In genomic region chr6:70103798-70104197, GRCh38 we compare ENCODE assay signal across 1 cellular context.
TF ChIP-seq lines count a peak whose summit lies in the region.

No MANE protein-coding gene starts in this region.

TF ChIP-seq in IMR-90, 13 proteins besides CTCF, POLR2A, EP300 and RAD21 (continued from another document):
- TF ChIP-seq, protein P1, sequence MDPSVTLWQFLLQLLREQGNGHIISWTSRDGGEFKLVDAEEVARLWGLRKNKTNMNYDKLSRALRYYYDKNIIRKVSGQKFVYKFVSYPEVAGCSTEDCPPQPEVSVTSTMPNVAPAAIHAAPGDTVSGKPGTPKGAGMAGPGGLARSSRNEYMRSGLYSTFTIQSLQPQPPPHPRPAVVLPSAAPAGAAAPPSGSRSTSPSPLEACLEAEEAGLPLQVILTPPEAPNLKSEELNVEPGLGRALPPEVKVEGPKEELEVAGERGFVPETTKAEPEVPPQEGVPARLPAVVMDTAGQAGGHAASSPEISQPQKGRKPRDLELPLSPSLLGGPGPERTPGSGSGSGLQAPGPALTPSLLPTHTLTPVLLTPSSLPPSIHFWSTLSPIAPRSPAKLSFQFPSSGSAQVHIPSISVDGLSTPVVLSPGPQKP (IDR thresholded peaks at IDR 0.05; ENCODE audit: borderline replicate concordance, low read depth, low read length), result no peak
- TF ChIP-seq USF2 (IDR thresholded peaks at IDR 0.05; ENCODE audit: low read depth, low read length) (no peak), MAZ (IDR thresholded peaks at IDR 0.05; ENCODE audit: borderline replicate concordance, low read depth, low read length) (no peak), BHLHE40 (IDR thresholded peaks at IDR 0.05; ENCODE audit: low read depth, low read length) (no peak), RFX5 (IDR thresholded peaks at IDR 0.05; ENCODE audit: low read depth, low read length) (no peak)
TF ChIP-seq in IMR-90: peak in this region for 0.
